In genomic region chr16:57039148-57039812, GRCh38 we compare ENCODE assay signal across 8 cellular contexts. TPM values are rescaled to one million over a fixed set of nuclear protein-coding genes. Genes with fewer than 3 reads are reported as not detected.
DNase-seq lines count a peak whose midpoint lies in the region; ATAC-seq and TF ChIP-seq lines count a peak whose summit lies in the region.

No MANE protein-coding gene starts in this region.

- POLR2A ChIA-PET in OCI-LY7 (lab: Charles Lee): interaction anchor here (0.6 to 6.6 kb wide), 17 partner anchors 15 to 206 kb away, joined by 3 to 76 read pairs (median 4); partner anchors contain the start of gene NLRC5

- no peaks in the 10 kb centered on the region for H4K20me1 ChIP-seq in OCI-LY7 (ENCODE audit: insufficient read depth, low read length)

- peaks cover 87% of the 10 kb centered on the region for H3K4me1 ChIP-seq in OCI-LY7 (ENCODE audit: insufficient read depth, low read length, poor library complexity, severe bottlenecking)
- H3K4me1 ChIP-seq in upper lobe of right lung: peaks cover 24% of the 10 kb centered on the region

- peak overlapping the region; percentile 90 for H3K4me2 ChIP-seq in OCI-LY7 (ENCODE audit: low read length)

- H3K9me2 ChIP-seq in OCI-LY7 (ENCODE audit: insufficient read depth, low read length): no peaks in the 10 kb centered on the region

- CTCF ChIA-PET in OCI-LY7 (lab: Charles Lee; ENCODE audit: unreplicated experiment): interaction anchor here (0.6 kb wide), 1 partner anchor 199 kb away, joined by 3 read pairs; no protein-coding TSS in a partner anchor

- H3K36me3 ChIP-seq in OCI-LY7 (ENCODE audit: insufficient read depth, low read length): peaks cover 63% of the 10 kb centered on the region
- H3K36me3 ChIP-seq in upper lobe of right lung: peaks cover 15% of the 10 kb centered on the region

- no peak overlapping the region for H2AFZ ChIP-seq in OCI-LY7 (ENCODE audit: low read length)

- TF ChIP-seq CTCF in OCI-LY7 (conservative IDR thresholded peaks at IDR 0.05; ENCODE audit: low read length) (no peak), fibroblast of pulmonary artery (IDR thresholded peaks at IDR 0.05; ENCODE audit: low read length, missing control alignments) (no peak), upper lobe of right lung (IDR thresholded peaks at IDR 0.05) (no peak)

- H3K9me3 ChIP-seq in OCI-LY7 (ENCODE audit: low read length) (no peaks in the 10 kb centered on the region), upper lobe of right lung (no peaks in the 10 kb centered on the region)

- H3K79me2 ChIP-seq in OCI-LY7 (ENCODE audit: insufficient read depth, low read depth, low read length): peaks cover 15% of the 10 kb centered on the region; the same call in 1 of the 2 replicates

- intact Hi-C loops in OCI-LY7 (cut with micrococcal nuclease; ENCODE audit: unreplicated experiment) (loop anchor here (1.0 kb wide), 2 partner anchors 36 to 68 kb away; no protein-coding TSS in a partner anchor), upper lobe of right lung (cut with DNase I) (no loop called here)

- no TSS peak for BruUV-seq in OCI-LY7 (replicated peaks; lab: Mats Ljungman, UMichigan)

- no peaks in the 10 kb centered on the region for H3K27me3 ChIP-seq in upper lobe of right lung

- H3K27ac ChIP-seq in OCI-LY7 (ENCODE audit: low read depth, low read length, poor library complexity, severe bottlenecking): peak overlapping the region; percentile 98
- peak overlapping the region; percentile 67 for H3K27ac ChIP-seq in upper lobe of right lung

- ATAC-seq in upper lobe of right lung: peak; percentile 65

- H3K4me3 ChIP-seq in OCI-LY7 (ENCODE audit: low read depth, low read length, poor library complexity, severe bottlenecking): peak overlapping the region; percentile 69
- H3K4me3 ChIP-seq in fibroblast of pulmonary artery (replicated peaks; ENCODE audit: low read depth, low read length): no peak overlapping the region
- no peak overlapping the region for H3K4me3 ChIP-seq in upper lobe of right lung

- DNase-seq in stimulated activated CD4-positive, alpha-beta T cell treated with anti-CD3 and anti-CD28 coated beads, Interleukin-1b, Interleukin-23, amount 100 ng/mL, for 48 hours: peak; percentile 34
- no peak for DNase-seq in stimulated activated CD4-positive, alpha-beta T cell treated with anti-CD3 and anti-CD28 coated beads, Interleukin-4, amount 100 ng/mL, for 1 hour
- DNase-seq in OCI-LY7 (ENCODE audit: low spot score) (peak; percentile 93), fibroblast of pulmonary artery (ENCODE audit: low read depth) (peak; percentile 84), upper lobe of right lung (no peak), LoVo (ENCODE audit: low spot score) (no peak), 8988T (no peak), NCI-H1105 (lab: John Stamatoyannopoulos, UW) (no peak)

RNA-seq across cellular contexts. Expression of gene NLRC5, which starts 49.9 kb away (rescaled TPM):
- 156 and 199 TPM in 2 replicates for total RNA-seq in OCI-LY7 (2014; rRNA removed; shearing (Covaris generic))
- total RNA-seq in OCI-LY7 (2022) (305 and 310 TPM in 2 replicates), upper lobe of right lung (44.9 TPM)

RNA-seq across cellular contexts. Expression of gene CPNE2, which starts 53.1 kb away (rescaled TPM):
- 44.7 and 44.8 TPM in 2 replicates for total RNA-seq in OCI-LY7 (2014; rRNA removed; shearing (Covaris generic))
- total RNA-seq in OCI-LY7 (2022): 14.4 and 25.7 TPM in 2 replicates
- 64.5 TPM for total RNA-seq in upper lobe of right lung

Comparison
In these comparisons a context has a peak if more than half of its experiments do, and no peak if none do; other contexts are left out.
1. DNase-seq: peak in stimulated activated CD4-positive, alpha-beta T cell treated with anti-CD3 and anti-CD28 coated beads, Interleukin-1b, Interleukin-23, amount 100 ng/mL, for 48 hours (single experiment), OCI-LY7 (single experiment) and fibroblast of pulmonary artery (single experiment); none in stimulated activated CD4-positive, alpha-beta T cell treated with anti-CD3 and anti-CD28 coated beads, Interleukin-4, amount 100 ng/mL, for 1 hour (single experiment), upper lobe of right lung (single experiment), LoVo (single experiment), 8988T (single experiment) and NCI-H1105 (single experiment).